Comparison of ENCODE assay signal across 1 cellular context in the genomic region with DNA sequence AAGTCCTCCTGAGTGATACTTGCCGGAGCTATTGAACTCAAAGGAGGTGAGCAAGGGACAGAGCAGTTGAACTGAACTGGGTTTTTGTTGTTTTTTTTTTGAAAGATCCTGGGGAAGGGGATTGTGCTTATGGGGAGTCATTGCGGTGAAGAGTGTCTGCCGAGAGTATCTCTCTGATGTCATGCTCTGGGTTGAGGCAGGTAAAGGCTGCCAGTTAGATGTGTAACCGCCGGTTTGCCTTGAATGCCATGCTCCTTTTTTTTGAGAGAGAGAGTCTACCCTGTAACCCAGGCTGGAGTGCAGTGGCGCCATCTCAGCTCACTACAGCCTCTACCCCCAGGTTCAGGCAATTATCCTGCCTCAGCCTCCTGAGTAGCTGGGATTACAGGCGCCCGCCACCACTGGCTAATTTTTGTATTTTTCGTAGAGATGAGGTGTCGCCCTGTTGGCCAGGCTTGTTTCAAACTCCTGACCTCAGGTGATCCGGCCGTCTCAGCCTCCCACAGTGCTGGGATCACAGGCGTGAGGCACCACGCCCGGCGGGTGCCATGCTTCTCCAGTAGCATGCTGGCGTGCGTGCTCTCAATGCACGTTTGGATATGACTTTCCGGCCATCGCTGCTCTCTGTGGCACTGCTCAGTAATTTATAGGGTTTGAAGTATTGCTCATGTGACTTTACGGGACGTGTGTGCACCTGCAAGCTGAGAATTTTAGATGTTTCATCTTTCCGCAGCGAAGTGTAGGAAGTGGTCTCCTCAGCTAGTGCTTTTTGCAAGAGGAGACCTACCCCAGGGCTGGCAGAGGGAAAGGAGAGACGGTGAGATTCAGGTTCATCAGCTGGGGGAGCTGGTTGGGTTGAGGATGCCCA.
TF ChIP-seq lines count a peak whose summit lies in the region.

No MANE protein-coding gene starts in this region.

TF ChIP-seq in K562, 482 proteins besides CTCF, POLR2A, EP300 and RAD21:
- TF ChIP-seq NCOA1 (IDR thresholded peaks at IDR 0.05; ENCODE audit: low read depth) (no peak), SIN3A (IDR thresholded peaks at IDR 0.05; ENCODE audit: borderline replicate concordance in 2 of 2, control insufficient read depth in 1 of 2, low read depth in 2 of 2, low read length in 2 of 2) (0 out of 4 replicates have a peak, but pooled peaks of 1 of the 2 experiments have one; percentile 50), YY1 (IDR thresholded peaks at IDR 0.05; ENCODE audit: borderline replicate concordance in 1 of 3, control insufficient read depth in 1 of 3, extremely low read depth in 1 of 3, insufficient read depth in 3 of 3, insufficient read length in 1 of 3, insufficient replicate concordance in 2 of 3, low read depth in 1 of 3, low read length in 2 of 3) (no peak), POLR2G (IDR thresholded peaks at IDR 0.05; ENCODE audit: low read depth, low read length) (peak; percentile 16; the same call in 1 of the 2 replicates), SIN3B (IDR thresholded peaks at IDR 0.05; ENCODE audit: low read depth) (no peak), ZNF146 (CRISPR knock-in tag; IDR thresholded peaks at IDR 0.05; ENCODE audit: unreplicated experiment) (no peak), MED1 (CRISPR knock-in tag; IDR thresholded peaks at IDR 0.05; ENCODE audit: borderline replicate concordance) (no peak), ETV1 (tag; conservative IDR thresholded peaks at IDR 0.05; ENCODE audit: low read depth) (no peak), KDM4B (IDR thresholded peaks at IDR 0.05; ENCODE audit: borderline replicate concordance in 2 of 2, low read depth in 1 of 2) (no peak)
- TF ChIP-seq, protein P1, sequence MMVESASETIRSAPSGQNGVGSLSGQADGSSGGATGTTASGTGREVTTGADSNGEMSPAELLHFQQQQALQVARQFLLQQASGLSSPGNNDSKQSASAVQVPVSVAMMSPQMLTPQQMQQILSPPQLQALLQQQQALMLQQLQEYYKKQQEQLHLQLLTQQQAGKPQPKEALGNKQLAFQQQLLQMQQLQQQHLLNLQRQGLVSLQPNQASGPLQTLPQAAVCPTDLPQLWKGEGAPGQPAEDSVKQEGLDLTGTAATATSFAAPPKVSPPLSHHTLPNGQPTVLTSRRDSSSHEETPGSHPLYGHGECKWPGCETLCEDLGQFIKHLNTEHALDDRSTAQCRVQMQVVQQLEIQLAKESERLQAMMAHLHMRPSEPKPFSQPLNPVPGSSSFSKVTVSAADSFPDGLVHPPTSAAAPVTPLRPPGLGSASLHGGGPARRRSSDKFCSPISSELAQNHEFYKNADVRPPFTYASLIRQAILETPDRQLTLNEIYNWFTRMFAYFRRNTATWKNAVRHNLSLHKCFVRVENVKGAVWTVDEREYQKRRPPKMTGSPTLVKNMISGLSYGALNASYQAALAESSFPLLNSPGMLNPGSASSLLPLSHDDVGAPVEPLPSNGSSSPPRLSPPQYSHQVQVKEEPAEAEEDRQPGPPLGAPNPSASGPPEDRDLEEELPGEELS (CRISPR knock-in tag; IDR thresholded peaks at IDR 0.05; ENCODE audit: borderline replicate concordance): no peak
- TF ChIP-seq, protein P2, sequence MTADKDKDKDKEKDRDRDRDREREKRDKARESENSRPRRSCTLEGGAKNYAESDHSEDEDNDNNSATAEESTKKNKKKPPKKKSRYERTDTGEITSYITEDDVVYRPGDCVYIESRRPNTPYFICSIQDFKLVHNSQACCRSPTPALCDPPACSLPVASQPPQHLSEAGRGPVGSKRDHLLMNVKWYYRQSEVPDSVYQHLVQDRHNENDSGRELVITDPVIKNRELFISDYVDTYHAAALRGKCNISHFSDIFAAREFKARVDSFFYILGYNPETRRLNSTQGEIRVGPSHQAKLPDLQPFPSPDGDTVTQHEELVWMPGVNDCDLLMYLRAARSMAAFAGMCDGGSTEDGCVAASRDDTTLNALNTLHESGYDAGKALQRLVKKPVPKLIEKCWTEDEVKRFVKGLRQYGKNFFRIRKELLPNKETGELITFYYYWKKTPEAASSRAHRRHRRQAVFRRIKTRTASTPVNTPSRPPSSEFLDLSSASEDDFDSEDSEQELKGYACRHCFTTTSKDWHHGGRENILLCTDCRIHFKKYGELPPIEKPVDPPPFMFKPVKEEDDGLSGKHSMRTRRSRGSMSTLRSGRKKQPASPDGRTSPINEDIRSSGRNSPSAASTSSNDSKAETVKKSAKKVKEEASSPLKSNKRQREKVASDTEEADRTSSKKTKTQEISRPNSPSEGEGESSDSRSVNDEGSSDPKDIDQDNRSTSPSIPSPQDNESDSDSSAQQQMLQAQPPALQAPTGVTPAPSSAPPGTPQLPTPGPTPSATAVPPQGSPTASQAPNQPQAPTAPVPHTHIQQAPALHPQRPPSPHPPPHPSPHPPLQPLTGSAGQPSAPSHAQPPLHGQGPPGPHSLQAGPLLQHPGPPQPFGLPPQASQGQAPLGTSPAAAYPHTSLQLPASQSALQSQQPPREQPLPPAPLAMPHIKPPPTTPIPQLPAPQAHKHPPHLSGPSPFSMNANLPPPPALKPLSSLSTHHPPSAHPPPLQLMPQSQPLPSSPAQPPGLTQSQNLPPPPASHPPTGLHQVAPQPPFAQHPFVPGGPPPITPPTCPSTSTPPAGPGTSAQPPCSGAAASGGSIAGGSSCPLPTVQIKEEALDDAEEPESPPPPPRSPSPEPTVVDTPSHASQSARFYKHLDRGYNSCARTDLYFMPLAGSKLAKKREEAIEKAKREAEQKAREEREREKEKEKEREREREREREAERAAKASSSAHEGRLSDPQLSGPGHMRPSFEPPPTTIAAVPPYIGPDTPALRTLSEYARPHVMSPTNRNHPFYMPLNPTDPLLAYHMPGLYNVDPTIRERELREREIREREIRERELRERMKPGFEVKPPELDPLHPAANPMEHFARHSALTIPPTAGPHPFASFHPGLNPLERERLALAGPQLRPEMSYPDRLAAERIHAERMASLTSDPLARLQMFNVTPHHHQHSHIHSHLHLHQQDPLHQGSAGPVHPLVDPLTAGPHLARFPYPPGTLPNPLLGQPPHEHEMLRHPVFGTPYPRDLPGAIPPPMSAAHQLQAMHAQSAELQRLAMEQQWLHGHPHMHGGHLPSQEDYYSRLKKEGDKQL (CRISPR knock-in tag; IDR thresholded peaks at IDR 0.05; ENCODE audit: borderline replicate concordance): no peak
- TF ChIP-seq, protein P3, sequence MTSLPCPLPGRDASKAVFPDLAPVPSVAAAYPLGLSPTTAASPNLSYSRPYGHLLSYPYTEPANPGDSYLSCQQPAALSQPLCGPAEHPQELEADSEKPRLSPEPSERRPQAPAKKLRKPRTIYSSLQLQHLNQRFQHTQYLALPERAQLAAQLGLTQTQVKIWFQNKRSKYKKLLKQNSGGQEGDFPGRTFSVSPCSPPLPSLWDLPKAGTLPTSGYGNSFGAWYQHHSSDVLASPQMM (CRISPR knock-in tag; IDR thresholded peaks at IDR 0.05): no peak
TF ChIP-seq in K562: peak in this region for 2.
